Comparison of ENCODE assay signal across 25 cellular contexts in genomic region chr10:61023053-61023452, GRCh38.
"Had no signal": no experiment of that assay in that cellular context is flagged by ENCODE, and none has a peak within 500 bp of the region (broad histone marks: within the 10 kb centered on the region; RNA-seq: fewer than 3 reads in every experiment).

No MANE protein-coding gene starts in this region.

- H3K4me3 Mint-ChIP-seq: naive thymus-derived CD8-positive, alpha-beta T cell; nephron progenitor cell; stimulated activated effector memory CD8-positive, alpha-beta T cell treated with anti-CD3 and anti-CD28 coated beads, Interleukin-12 subunit alpha, Interleukin-12 subunit beta, amount 100 ng/mL, for 72 hours; stimulated activated naive CD8-positive, alpha-beta T cell treated with anti-CD3 and anti-CD28 coated beads, Interleukin-15, amount 100 ng/mL, for 72 hours had no signal

- ATAC-seq: heart right ventricle; left colon; left ventricle myocardium superior; lower lobe of right lung; naive thymus-derived CD8-positive, alpha-beta T cell; right cardiac atrium; stimulated activated effector memory CD8-positive, alpha-beta T cell treated with anti-CD3 and anti-CD28 coated beads, Interleukin-12 subunit alpha, Interleukin-12 subunit beta, amount 100 ng/mL, for 72 hours; stimulated activated naive CD8-positive, alpha-beta T cell treated with anti-CD3 and anti-CD28 coated beads, Interleukin-15, amount 100 ng/mL, for 72 hours had no signal

- H3K27me3 ChIP-seq: heart right ventricle, ovary, sigmoid colon, spleen, testis, thyroid gland, transverse colon, upper lobe of left lung, vagina had no signal

- H3K4me1 Mint-ChIP-seq: naive thymus-derived CD8-positive, alpha-beta T cell; nephron progenitor cell; stimulated activated effector memory CD8-positive, alpha-beta T cell treated with anti-CD3 and anti-CD28 coated beads, Interleukin-12 subunit alpha, Interleukin-12 subunit beta, amount 100 ng/mL, for 72 hours; stimulated activated naive CD8-positive, alpha-beta T cell treated with anti-CD3 and anti-CD28 coated beads, Interleukin-15, amount 100 ng/mL, for 72 hours had no signal

- H3K4me1 ChIP-seq: heart right ventricle, lower lobe of right lung, sigmoid colon, spleen, testis, thyroid gland, transverse colon, upper lobe of left lung, vagina had no signal

- H3K27me3 Mint-ChIP-seq: stimulated activated naive CD8-positive, alpha-beta T cell treated with anti-CD3 and anti-CD28 coated beads, Interleukin-15, amount 100 ng/mL, for 72 hours had no signal

- H3K27ac Mint-ChIP-seq: naive thymus-derived CD8-positive, alpha-beta T cell; nephron progenitor cell; stimulated activated effector memory CD8-positive, alpha-beta T cell treated with anti-CD3 and anti-CD28 coated beads, Interleukin-12 subunit alpha, Interleukin-12 subunit beta, amount 100 ng/mL, for 72 hours; stimulated activated naive CD8-positive, alpha-beta T cell treated with anti-CD3 and anti-CD28 coated beads, Interleukin-15, amount 100 ng/mL, for 72 hours had no signal

- DNase-seq: heart right ventricle; hippocampal formation; left colon; left ventricle myocardium superior; lower lobe of right lung; mammary epithelial cell; mesenchymal stem cell; naive thymus-derived CD8-positive, alpha-beta T cell; nephron progenitor cell; ovary; retina; right cardiac atrium; sigmoid colon; small intestine; spleen; stimulated activated CD4-positive, alpha-beta T cell treated with anti-CD3 and anti-CD28 coated beads, Interleukin-4, amount 100 ng/mL, for 24 hours; stimulated activated naive CD4-positive, alpha-beta T cell treated with Interleukin-2 at 50 U/mL for 16 hours; stimulated activated naive CD8-positive, alpha-beta T cell treated with anti-CD3 and anti-CD28 coated beads, Interleukin-15, amount 100 ng/mL, for 72 hours; substantia nigra; testis; thyroid gland; transverse colon; upper lobe of left lung had no signal

- H3K36me3 Mint-ChIP-seq: stimulated activated effector memory CD8-positive, alpha-beta T cell treated with anti-CD3 and anti-CD28 coated beads, Interleukin-12 subunit alpha, Interleukin-12 subunit beta, amount 100 ng/mL, for 72 hours had no signal

- H3K9me3 Mint-ChIP-seq: nephron progenitor cell; stimulated activated naive CD8-positive, alpha-beta T cell treated with anti-CD3 and anti-CD28 coated beads, Interleukin-15, amount 100 ng/mL, for 72 hours had no signal

- H3K27ac ChIP-seq: heart right ventricle, lower lobe of right lung, ovary, sigmoid colon, spleen, testis, thyroid gland, transverse colon, upper lobe of left lung, vagina had no signal

- H3K4me3 ChIP-seq: heart right ventricle, lower lobe of right lung, ovary, sigmoid colon, spleen, testis, thyroid gland, transverse colon, upper lobe of left lung, vagina had no signal

- H3K36me3 ChIP-seq: heart right ventricle, lower lobe of right lung, ovary, sigmoid colon, spleen, thyroid gland, transverse colon, upper lobe of left lung, vagina had no signal

- H3K9me3 ChIP-seq: heart right ventricle, lower lobe of right lung, ovary, sigmoid colon, spleen, testis, thyroid gland, transverse colon, upper lobe of left lung, vagina had no signal
